ENCODE assay signal across 10 cellular contexts in genomic region chr11:120180063-120180462, GRCh38. TPM values are rescaled to one million over a fixed set of nuclear protein-coding genes. Genes with fewer than 3 reads are reported as not detected.
"Had no signal": no experiment of that assay in that cellular context is flagged by ENCODE, and none has a peak within 500 bp of the region (broad histone marks: within the 10 kb centered on the region; RNA-seq: fewer than 3 reads in every experiment).

No MANE protein-coding gene starts in this region.

RNA-seq across cellular contexts. Expression of gene TRIM29, which starts 42.1 kb away (rescaled TPM):
- total RNA-seq: activated CD8-positive, alpha-beta T cell treated with anti-CD3 and anti-CD28 coated beads, Interleukin-2, amount 10 ng/mL, durations not matched to agents 7 days and 5 days; activated naive CD4-positive, alpha-beta T cell treated with anti-CD3 and anti-CD28 coated beads, Interleukin-2, amount 50 U/mL, for 72 hours; chondrocyte; dermis blood vessel endothelial cell; endothelial cell of umbilical vein; frontal cortex; SJSA1 had no signal
- polyA plus RNA-seq: endothelial cell of umbilical vein had no signal

RNA-seq across cellular contexts. Expression of gene POU2F3, which starts 59.9 kb away (rescaled TPM):
- total RNA-seq: activated CD8-positive, alpha-beta T cell treated with anti-CD3 and anti-CD28 coated beads, Interleukin-2, amount 10 ng/mL, durations not matched to agents 7 days and 5 days; activated naive CD4-positive, alpha-beta T cell treated with anti-CD3 and anti-CD28 coated beads, Interleukin-2, amount 50 U/mL, for 72 hours; chondrocyte; endothelial cell of umbilical vein; left cardiac atrium; right lobe of liver; SJSA1; subcutaneous adipose tissue had no signal
